Comparison of ENCODE assay signal across 30 cellular contexts in the genomic region with DNA sequence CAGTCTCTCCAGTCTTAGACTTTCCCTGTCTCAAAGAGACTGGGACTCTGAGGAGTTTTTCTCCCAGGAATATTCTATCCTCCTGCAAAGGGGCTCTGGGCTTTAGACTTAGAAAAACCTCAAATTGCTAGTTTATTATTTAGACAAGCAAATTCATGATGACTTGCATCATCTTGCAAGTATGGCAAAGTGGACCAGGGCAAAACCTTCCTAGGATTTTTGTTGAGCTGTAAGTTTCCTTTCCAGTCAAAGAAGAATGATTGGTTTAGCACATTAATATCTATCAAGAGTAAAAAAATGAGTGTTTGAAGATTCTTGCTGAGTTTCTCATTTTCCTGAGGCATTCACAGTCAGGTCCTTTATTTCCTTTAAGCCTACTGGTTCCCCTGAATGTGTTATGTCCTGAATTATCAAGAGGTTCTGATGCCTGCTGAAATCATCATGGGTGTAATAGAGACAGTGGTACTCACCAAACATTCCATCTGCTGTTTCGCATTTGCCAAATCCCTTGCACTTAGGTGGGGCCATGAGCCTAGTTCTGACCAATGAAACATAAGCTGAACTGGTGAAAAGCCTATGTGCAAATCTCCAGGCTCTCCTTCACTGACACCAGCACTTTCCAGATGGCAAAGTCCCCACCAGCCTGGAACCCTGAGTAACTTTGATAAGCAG. TPM values are rescaled to one million over a fixed set of nuclear protein-coding genes. Genes with fewer than 3 reads are reported as not detected.
"Had no signal": no experiment of that assay in that cellular context is flagged by ENCODE, and none has a peak within 500 bp of the region (broad histone marks: within the 10 kb centered on the region; RNA-seq: fewer than 3 reads in every experiment).

No MANE protein-coding gene starts in this region.

- H3K27me3 Mint-ChIP-seq: activated CD4-positive, alpha-beta memory T cell treated with anti-CD3 and anti-CD28 coated beads for 36 hours; activated CD4-positive, alpha-beta T cell treated with anti-CD3 and anti-CD28 coated beads, Interleukin-2, amount 10 ng/mL, durations not matched to agents 7 days and 5 days; activated naive CD8-positive, alpha-beta T cell treated with anti-CD3 and anti-CD28 coated beads, Interleukin-2, amount 50 U/mL, for 24 hours had no signal

- FAIRE-seq: K562 had no signal

- H3K36me3 ChIP-seq: ascending aorta, cardiac muscle cell, SJCRH30 had no signal

- H3K9me3 Mint-ChIP-seq: activated CD4-positive, alpha-beta memory T cell treated with anti-CD3 and anti-CD28 coated beads for 36 hours had no signal

- H3K27me3 ChIP-seq: ascending aorta, body of pancreas, cardiac muscle cell, SJCRH30 had no signal

- H3K36me3 Mint-ChIP-seq: activated CD4-positive, alpha-beta memory T cell treated with anti-CD3 and anti-CD28 coated beads for 36 hours; activated naive CD4-positive, alpha-beta T cell treated with anti-CD3 and anti-CD28 coated beads, Interleukin-2, amount 50 U/mL, for 72 hours had no signal

- ATAC-seq: activated naive CD4-positive, alpha-beta T cell treated with anti-CD3 and anti-CD28 coated beads, Interleukin-2, amount 50 U/mL, for 72 hours; activated naive CD8-positive, alpha-beta T cell treated with anti-CD3 and anti-CD28 coated beads, Interleukin-2, amount 50 U/mL, for 24 hours; activated T-cell treated with anti-CD3 and anti-CD28 coated beads, Interleukin-2, amount 50 U/mL, for 4 hours; body of pancreas; K562 had no signal

- H3K27ac Mint-ChIP-seq: activated CD4-positive, alpha-beta memory T cell treated with anti-CD3 and anti-CD28 coated beads for 36 hours; activated CD4-positive, alpha-beta T cell treated with anti-CD3 and anti-CD28 coated beads, Interleukin-2, amount 10 ng/mL, durations not matched to agents 7 days and 5 days; activated naive CD4-positive, alpha-beta T cell treated with anti-CD3 and anti-CD28 coated beads, Interleukin-2, amount 50 U/mL, for 72 hours; activated naive CD8-positive, alpha-beta T cell treated with anti-CD3 and anti-CD28 coated beads, Interleukin-2, amount 50 U/mL, for 24 hours had no signal

- H3K27ac ChIP-seq: ascending aorta, body of pancreas, cardiac muscle cell, SJCRH30, VCaP had no signal

- H3K4me3 Mint-ChIP-seq: activated CD4-positive, alpha-beta memory T cell treated with anti-CD3 and anti-CD28 coated beads for 36 hours; activated CD4-positive, alpha-beta T cell treated with anti-CD3 and anti-CD28 coated beads, Interleukin-2, amount 10 ng/mL, durations not matched to agents 7 days and 5 days; activated naive CD8-positive, alpha-beta T cell treated with anti-CD3 and anti-CD28 coated beads, Interleukin-2, amount 50 U/mL, for 24 hours; activated T-cell treated with anti-CD3 and anti-CD28 coated beads, Interleukin-2, amount 50 U/mL, for 4 hours had no signal

- H3K4me3 ChIP-seq: ascending aorta, body of pancreas, cardiac muscle cell, K562, SJCRH30 had no signal

- H3K9me3 ChIP-seq: ascending aorta, body of pancreas, SJCRH30, SK-N-SH had no signal

- H3K4me1 ChIP-seq: ascending aorta, body of pancreas had no signal

- DNase-seq: activated CD4-positive, alpha-beta memory T cell treated with anti-CD3 and anti-CD28 coated beads for 36 hours; activated CD4-positive, alpha-beta T cell treated with anti-CD3 and anti-CD28 coated beads, Interleukin-2, amount 10 ng/mL, durations not matched to agents 7 days and 5 days; activated CD4-positive, CD25-positive, alpha-beta regulatory T cell; activated CD8-positive, alpha-beta memory T cell treated with anti-CD3 and anti-CD28 coated beads for 24 hours; activated effector memory CD4-positive, alpha-beta T cell treated with anti-CD3 and anti-CD28 coated beads, Interleukin-2, amount 50 U/mL, for 16 hours; activated naive CD4-positive, alpha-beta T cell treated with Interleukin-2 at 50 U/mL for 16 hours; activated naive CD8-positive, alpha-beta T cell treated with anti-CD3 and anti-CD28 coated beads, Interleukin-2, amount 50 U/mL, for 24 hours; activated T-cell treated with anti-CD3 and anti-CD28 coated beads, Interleukin-2, amount 50 U/mL, for 4 hours; amniotic stem cell; body of pancreas; Karpas-422; NCI-H1048; NCI-H1417; NCI-H1930; NCI-H2171; NCI-H2227 treated with DMSO at 0.1 percent for 48 hours; NCI-H510A treated with DMSO at 0.1 percent for 48 hours; NCI-H748 treated with DMSO at 0.1 percent for 48 hours; Right ventricle myocardium superior; SJCRH30; SK-N-SH; T-helper 1 cell had no signal

- H3K4me1 Mint-ChIP-seq: activated CD4-positive, alpha-beta T cell treated with anti-CD3 and anti-CD28 coated beads, Interleukin-2, amount 10 ng/mL, durations not matched to agents 7 days and 5 days; activated naive CD8-positive, alpha-beta T cell treated with anti-CD3 and anti-CD28 coated beads, Interleukin-2, amount 50 U/mL, for 24 hours had no signal

RNA-seq across cellular contexts. Expression of a gene that starts 25.2 kb away (rescaled TPM):
- total RNA-seq: activated CD4-positive, alpha-beta memory T cell treated with anti-CD3 and anti-CD28 coated beads for 36 hours; activated CD4-positive, alpha-beta T cell treated with anti-CD3 and anti-CD28 coated beads, Interleukin-2, amount 10 ng/mL, durations not matched to agents 7 days and 5 days; activated naive CD4-positive, alpha-beta T cell treated with anti-CD3 and anti-CD28 coated beads, Interleukin-2, amount 50 U/mL, for 72 hours; activated T-cell treated with anti-CD3 and anti-CD28 coated beads, Interleukin-2, amount 50 U/mL, for 4 hours; ascending aorta; OCI-LY7; Right ventricle myocardium superior; RPMI7951; T-helper 2 cell treated with Interferon-gamma antibody and Interleukin-4, amounts not matched to agents 100 ng/mL and 5 ng/mL, for 36 hours had no signal
- polyA plus RNA-seq: SK-N-SH had no signal
